ENCODE assay signal across 31 cellular contexts in genomic region chr13:35092751-35093150, GRCh38.
A peak's percentile ranks its signal among the peaks of the same experiment; 100 is the strongest.
DNase-seq lines count a peak whose midpoint lies in the region; ATAC-seq and TF ChIP-seq lines count a peak whose summit lies in the region.
"Had no signal": no experiment of that assay in that cellular context is flagged by ENCODE, and none has a peak within 500 bp of the region (broad histone marks: within the 10 kb centered on the region; RNA-seq: fewer than 3 reads in every experiment).

No MANE protein-coding gene starts in this region.

- WGBS in SK-N-SH (ENCODE audit: low lambda C conversion rate): 100% methylated on average over 2 of the region's 2 CpGs
- no CpG with 5 or more reads among the region's 2 CpGs for WGBS in mesendoderm (ENCODE audit: extremely low coverage, insufficient coverage, low lambda C conversion rate)

- no peaks in the 10 kb centered on the region for H4K20me1 ChIP-seq in SK-N-SH (ENCODE audit: insufficient read depth)
- H4K20me1 ChIP-seq: BLaER1; BLaER1 treated with 17β-estradiol and CSF1 and Interleukin-3, amounts not matched to agents 10 nM and 100 nM had no signal

- CTCF ChIA-PET in SK-N-SH (lab: Yijun Ruan, JAX): interaction anchor here (1.2 kb wide), 1 partner anchor 16 kb away, joined by 4 read pairs; no protein-coding TSS in a partner anchor

- H3K27ac ChIP-seq in SK-N-SH (ENCODE audit: low read depth in 2 of 2, low read length in 1 of 2): no peak overlapping the region
- H3K27ac ChIP-seq in mesendoderm (ENCODE audit: low read depth, low read length): no peak overlapping the region
- H3K27ac ChIP-seq: 22Rv1; A549; BLaER1; BLaER1 treated with 17β-estradiol and CSF1 and Interleukin-3, amounts not matched to agents 10 nM and 100 nM; C4-2B had no signal

- H3K9me3 ChIP-seq in SK-N-SH: no peaks in the 10 kb centered on the region
- no peaks in the 10 kb centered on the region for H3K9me3 ChIP-seq in HAP-1
- H3K9me3 ChIP-seq: A549; BE2C; BLaER1; BLaER1 treated with 17β-estradiol and CSF1 and Interleukin-3, amounts not matched to agents 10 nM and 100 nM; Caco-2 had no signal

- H3K4me1 ChIP-seq in SK-N-SH (ENCODE audit: control insufficient read depth in 1 of 2, insufficient read depth in 2 of 2, low read depth in 1 of 2, low read length in 1 of 2) (no peaks in the 10 kb centered on the region), HAP-1 (peaks cover 36% of the 10 kb centered on the region), mesendoderm (ENCODE audit: control insufficient read depth, low read depth, low read length) (no peaks in the 10 kb centered on the region)
- H3K4me1 ChIP-seq: A549; BE2C; BLaER1; BLaER1 treated with 17β-estradiol and CSF1 and Interleukin-3, amounts not matched to agents 10 nM and 100 nM; Caco-2 had no signal

- H2AK5ac ChIP-seq in mesendoderm (ENCODE audit: low read length): no peak overlapping the region

- H2BK5ac ChIP-seq in mesendoderm (ENCODE audit: low read length): no peak overlapping the region

- ATAC-seq in SK-N-SH treated with all-trans-retinoic acid at 6 μM for 48 hours: no peak
- ATAC-seq in left cardiac atrium: no peak
- ATAC-seq: A549; CD8-positive, alpha-beta T cell had no signal

- in situ Hi-C loops in HAP-1 (cut with MboI; ENCODE audit: low sequenced_read_pairs): no loop called here

- H3K23ac ChIP-seq in mesendoderm (ENCODE audit: low read length): no peak overlapping the region

- intact Hi-C loops in left cardiac atrium (cut with DNase I): no loop called here

- H3K36me3 ChIP-seq in SK-N-SH (replicated peaks in 1 of 2; ENCODE audit: control insufficient read depth in 1 of 2, insufficient read depth in 2 of 2, low read length in 1 of 2) (peaks cover 0 to 4% of the 10 kb centered on the region in 2 experiments), HAP-1 (replicated peaks) (no peaks in the 10 kb centered on the region), mesendoderm (ENCODE audit: control insufficient read depth, insufficient read depth, low read length) (no peaks in the 10 kb centered on the region)
- H3K36me3 ChIP-seq: BE2C; BLaER1; BLaER1 treated with 17β-estradiol and CSF1 and Interleukin-3, amounts not matched to agents 10 nM and 100 nM had no signal

- H3K9ac ChIP-seq in SK-N-SH (no peak overlapping the region), mesendoderm (ENCODE audit: low read length) (no peak overlapping the region)
- H3K9ac ChIP-seq: BLaER1; BLaER1 treated with 17β-estradiol and CSF1 and Interleukin-3, amounts not matched to agents 10 nM and 100 nM had no signal

- no peak overlapping the region for H4K8ac ChIP-seq in mesendoderm (ENCODE audit: low read depth, low read length)

- H3F3A ChIP-seq in SK-N-SH (replicated peaks; ENCODE audit: insufficient read depth): no peaks in the 10 kb centered on the region

- POLR2A ChIA-PET in SK-N-SH (lab: Yijun Ruan, JAX): no interaction called here

- no peaks in the 10 kb centered on the region for H3K79me2 ChIP-seq in SK-N-SH (ENCODE audit: insufficient read depth)
- no peaks in the 10 kb centered on the region for H3K79me2 ChIP-seq in mesendoderm (ENCODE audit: control insufficient read depth, insufficient read depth, low read length)

- TF ChIP-seq EP300 in SK-N-SH (IDR thresholded peaks at IDR 0.05; ENCODE audit: borderline replicate concordance in 1 of 2, low read depth in 1 of 2, low read length in 1 of 2): no peak

- TF ChIP-seq RAD21 in SK-N-SH (IDR thresholded peaks at IDR 0.05; ENCODE audit: low read length): no peak

- H3K79me1 ChIP-seq in mesendoderm (ENCODE audit: low read length): no peaks in the 10 kb centered on the region

- no peak for DNase-seq in SK-N-SH
- peak; percentile 10 to 96 for DNase-seq in HAP-1 (ENCODE audit: low spot score in 2 of 2)
- DNase-seq in mesendoderm: peak; percentile 6
- no peak for DNase-seq in left cardiac atrium
- no peak for DNase-seq in GM19238 (ENCODE audit: insufficient read length, low spot score)
- DNase-seq: 8988T; ACHN; AML-193; BE2C; C1 segment of cervical spinal cord; Caco-2; Calu3; CD4-positive, alpha-beta memory T cell; CD4-positive, alpha-beta T cell; CD4-positive, CD25-positive, alpha-beta regulatory T cell; CD8-positive, alpha-beta memory T cell; CD8-positive, alpha-beta T cell; COR-L47; DMS 273 treated with DMSO at 0.1 percent for 48 hours; DMS153; DMS53; DMS79; DMS79 treated with DMSO at 0.1 percent for 48 hours; DND-41; EL had no signal

- no peak overlapping the region for H3K4ac ChIP-seq in mesendoderm (ENCODE audit: low read depth, low read length)

- no peak overlapping the region for H2BK15ac ChIP-seq in mesendoderm (replicated peaks; ENCODE audit: low read depth)

- no peak overlapping the region for H4K5ac ChIP-seq in mesendoderm (ENCODE audit: low read length)

- H3K4me2 ChIP-seq in SK-N-SH (no peak overlapping the region), mesendoderm (ENCODE audit: low read length) (no peak overlapping the region)
- H3K4me2 ChIP-seq: A549; BLaER1; BLaER1 treated with 17β-estradiol and CSF1 and Interleukin-3, amounts not matched to agents 10 nM and 100 nM had no signal

- no peak overlapping the region for H2BK120ac ChIP-seq in mesendoderm (ENCODE audit: low read depth, low read length)

- H3K27me3 ChIP-seq in SK-N-SH (ENCODE audit: insufficient read depth): no peaks in the 10 kb centered on the region
- H3K27me3 ChIP-seq in HAP-1 (ENCODE audit: low read depth): no peaks in the 10 kb centered on the region
- H3K27me3 ChIP-seq in mesendoderm (ENCODE audit: insufficient read depth, low read length, poor library complexity): no peaks in the 10 kb centered on the region
- H3K27me3 ChIP-seq: BE2C; BLaER1; BLaER1 treated with 17β-estradiol and CSF1 and Interleukin-3, amounts not matched to agents 10 nM and 100 nM had no signal

- no peak for TF ChIP-seq CTCF in SK-N-SH (IDR thresholded peaks at IDR 0.05)

- H3K9me2 ChIP-seq in SK-N-SH: no peaks in the 10 kb centered on the region

- H3K4me3 ChIP-seq in SK-N-SH (ENCODE audit: low read depth in 2 of 2, low read length in 1 of 2) (no peak overlapping the region), HAP-1 (no peak overlapping the region), mesendoderm (ENCODE audit: low read length) (no peak overlapping the region)
- H3K4me3 ChIP-seq: A549; BLaER1; BLaER1 treated with 17β-estradiol and CSF1 and Interleukin-3, amounts not matched to agents 10 nM and 100 nM had no signal

- no peak overlapping the region for H2AFZ ChIP-seq in SK-N-SH (ENCODE audit: low read depth)

- no peak overlapping the region for H3K56ac ChIP-seq in mesendoderm (ENCODE audit: low read length)

- H3K18ac ChIP-seq in mesendoderm (ENCODE audit: low read length): no peak overlapping the region

TF ChIP-seq in SK-N-SH treated with all-trans-retinoic acid at 6 μM for 48 hours, 23 proteins besides CTCF, POLR2A, EP300 and RAD21:
- TF ChIP-seq ZNF8 (CRISPR knock-in tag; IDR thresholded peaks at IDR 0.05) (0 out of 2 replicates have a peak, but pooled peaks have one; percentile 39), TCF4 (CRISPR knock-in tag; IDR thresholded peaks at IDR 0.05; ENCODE audit: borderline replicate concordance) (no peak)

TF ChIP-seq in SK-N-SH, 30 proteins besides CTCF, POLR2A, EP300 and RAD21:
- TF ChIP-seq RFX5 (IDR thresholded peaks at IDR 0.05; ENCODE audit: low read length) (no peak), TAF1 (IDR thresholded peaks at IDR 0.05; ENCODE audit: borderline replicate concordance, low read depth, low read length) (no peak), RXRA (IDR thresholded peaks at IDR 0.05; ENCODE audit: borderline replicate concordance, low read depth) (no peak), NRF1 (IDR thresholded peaks at IDR 0.05; ENCODE audit: low read depth, low read length) (no peak), YY1 (IDR thresholded peaks at IDR 0.05; ENCODE audit: low read depth) (no peak)
TF ChIP-seq in SK-N-SH: peak in this region for 0.

Comparison
In these comparisons a context has a peak if more than half of its experiments do, and no peak if none do; other contexts are left out.
1. DNase-seq: peak in HAP-1 (2 of 2) and mesendoderm (single experiment); none in SK-N-SH (single experiment), left cardiac atrium (single experiment) and GM19238 (single experiment).